Comparison of ENCODE assay signal across 8 cellular contexts in the genomic region with DNA sequence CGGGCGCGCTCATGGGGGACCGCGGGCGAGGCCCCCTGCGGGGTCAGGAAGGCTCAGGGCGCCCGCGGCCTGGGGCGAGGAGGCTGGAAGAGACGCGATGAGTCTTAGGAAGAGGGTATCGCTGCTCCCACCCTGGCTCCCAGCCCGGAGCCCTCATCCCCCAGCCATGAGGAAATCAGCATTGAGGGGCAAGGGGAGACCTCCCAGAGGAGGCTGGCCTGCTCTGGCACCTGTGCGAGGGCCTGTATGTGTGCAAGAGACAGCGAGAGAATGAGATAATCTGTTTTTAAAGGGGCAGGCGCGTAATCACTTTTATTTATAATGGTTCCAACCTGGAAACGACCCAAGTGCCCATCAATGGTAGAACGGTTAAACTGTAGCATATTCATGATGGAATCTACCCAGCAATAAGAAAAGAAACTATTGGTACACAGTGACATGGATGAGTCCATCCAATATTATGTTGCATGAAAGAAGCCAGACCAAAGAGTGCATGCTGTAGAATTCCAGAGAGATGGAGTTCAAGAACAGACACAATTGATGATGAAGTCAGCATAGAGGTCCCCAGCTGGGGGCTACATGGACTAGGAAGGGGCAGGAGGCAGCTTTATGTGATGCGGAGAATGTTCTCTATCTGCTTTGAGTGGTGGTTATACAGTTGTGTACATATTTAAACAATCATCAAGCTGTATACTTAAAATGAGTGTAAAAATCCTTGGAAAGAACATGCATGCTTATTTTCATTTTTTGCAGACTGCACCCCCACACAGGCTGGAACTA. TPM values are rescaled to one million over a fixed set of nuclear protein-coding genes. Genes with fewer than 3 reads are reported as not detected.
DNase-seq lines count a peak whose midpoint lies in the region.

No MANE protein-coding gene starts in this region.

- peaks cover 8 to 22% of the 10 kb centered on the region in 2 experiments for H3K4me1 ChIP-seq in trophoblast cell (ENCODE audit: control insufficient read depth in 1 of 2, insufficient read depth in 2 of 2, low read length in 2 of 2)

- no peak overlapping the region for H2BK120ac ChIP-seq in trophoblast cell (ENCODE audit: insufficient read depth, low read length, poor library complexity)

- H3K36me3 ChIP-seq in trophoblast cell (ENCODE audit: control insufficient read depth in 1 of 2, insufficient read depth in 2 of 2, low read length in 2 of 2) = no peaks in the 10 kb centered on the region

- no peak overlapping the region for H4K91ac ChIP-seq in trophoblast cell (ENCODE audit: low read depth, low read length)

- H3K18ac ChIP-seq in trophoblast cell (ENCODE audit: low read length) = no peak overlapping the region

- no peak overlapping the region for H2AK5ac ChIP-seq in trophoblast cell (ENCODE audit: low read length)

- H3K9me3 Mint-ChIP-seq in IgD-negative memory B cell = peaks cover 0 to 2% (median 0%) of the 10 kb centered on the region in 3 donors

- H3K4me2 ChIP-seq in trophoblast cell (ENCODE audit: low read length) = peak overlapping the region; percentile 64

- WGBS in trophoblast cell (ENCODE audit: extremely low coverage, insufficient coverage, insufficient read length) = no CpG with 5 or more reads among the region's 22 CpGs

- no peaks in the 10 kb centered on the region for H3K79me2 ChIP-seq in trophoblast cell (ENCODE audit: control insufficient read depth, insufficient read depth, low read length, poor library complexity)

- no peak overlapping the region for H3K9ac ChIP-seq in trophoblast cell (ENCODE audit: low read length)

- peak overlapping the region in 1 of 3 donors; percentile 80 for H3K27ac Mint-ChIP-seq in IgD-negative memory B cell

- H2BK12ac ChIP-seq in trophoblast cell (ENCODE audit: low read length) = no peak overlapping the region

- peaks cover 25% of the 10 kb centered on the region for H3K27me3 ChIP-seq in trophoblast cell (ENCODE audit: insufficient read depth, low read length)

- DNase-seq in NCI-H1105 treated with DMSO at 0.1 percent for 48 hours (lab: John Stamatoyannopoulos, UW) (peak; percentile 30), NCI-H1105 (lab: John Stamatoyannopoulos, UW) (no peak), trophoblast cell (no peak), GM19238 (ENCODE audit: insufficient read length, low spot score) (no peak), dedifferentiated amniotic fluid mesenchymal stem cell (ENCODE audit: extremely low spot score) (no peak)
- DNase-seq in stimulated activated CD4-positive, alpha-beta T cell treated with anti-CD3 and anti-CD28 coated beads, Interleukin-12 subunit alpha, Interleukin-12 subunit beta, amount 100 ng/mL, for 4 hours = no peak

- no peak overlapping the region for H3K14ac ChIP-seq in trophoblast cell (ENCODE audit: low read length)

- no peak overlapping the region for H3K23ac ChIP-seq in trophoblast cell (ENCODE audit: low read length)

- peak overlapping the region in 3 of 4 donors; percentile 11 to 66 (median 14) for H3K4me3 Mint-ChIP-seq in IgD-negative memory B cell

- H3K4me3 ChIP-seq in trophoblast cell (ENCODE audit: low read depth, low read length) = no peak overlapping the region

- H2BK5ac ChIP-seq in trophoblast cell (ENCODE audit: low read depth, low read length, poor library complexity) = no peak overlapping the region

- H3K27me3 Mint-ChIP-seq in IgD-negative memory B cell = no peaks in the 10 kb centered on the region

- H3K36me3 Mint-ChIP-seq in IgD-negative memory B cell = no peaks in the 10 kb centered on the region

- H3K27ac ChIP-seq in cingulate gyrus (ENCODE audit: low read depth, low read length) = peak overlapping the region; percentile 47
- no peak overlapping the region for H3K27ac ChIP-seq in trophoblast cell (ENCODE audit: low read depth, low read length)

- H4K8ac ChIP-seq in trophoblast cell (ENCODE audit: low read depth, low read length) = no peak overlapping the region

- H3K79me1 ChIP-seq in trophoblast cell (ENCODE audit: low read length) = no peaks in the 10 kb centered on the region

- H3K4ac ChIP-seq in trophoblast cell (ENCODE audit: low read depth, low read length) = no peak overlapping the region

- peaks cover 7% of the 10 kb centered on the region for H3K9me3 ChIP-seq in trophoblast cell (ENCODE audit: insufficient read depth, low read depth, low read length)

- no peak overlapping the region for H4K12ac ChIP-seq in trophoblast cell (ENCODE audit: low read depth, low read length)

- H3K4me1 Mint-ChIP-seq in IgD-negative memory B cell = peaks cover 8 to 18% (median 16%) of the 10 kb centered on the region in 3 donors

- peak overlapping the region; percentile 32 for H2AFZ ChIP-seq in trophoblast cell (ENCODE audit: insufficient read depth, low read length, poor library complexity)

RNA-seq across cellular contexts. Expression of a gene that starts 14.4 kb away (rescaled TPM):
- polyA plus RNA-seq in IgD-negative memory B cell = 3.8 TPM
- 0.60 and 0.71 TPM in 2 replicates for polyA plus RNA-seq in trophoblast cell (2013)

RNA-seq across cellular contexts. Expression of a gene that starts 23.5 kb away (rescaled TPM):
- 0.26 TPM for polyA plus RNA-seq in IgD-negative memory B cell
- 0.03 and 0.04 TPM in 2 replicates for polyA plus RNA-seq in trophoblast cell (2013)

RNA-seq across cellular contexts. Expression of a gene that starts 35.8 kb away (rescaled TPM):
- 242 TPM for polyA plus RNA-seq in IgD-negative memory B cell
- 331 and 367 TPM in 2 replicates for polyA plus RNA-seq in trophoblast cell (2013)

RNA-seq across cellular contexts. Expression of a gene that starts 36.8 kb away (rescaled TPM):
- polyA plus RNA-seq in IgD-negative memory B cell = 12.4 TPM
- 14.9 and 15.3 TPM in 2 replicates for polyA plus RNA-seq in trophoblast cell (2013)

RNA-seq across cellular contexts. Expression of a gene that starts 55.8 kb away (rescaled TPM):
- polyA plus RNA-seq in IgD-negative memory B cell = 27.4 TPM
- polyA plus RNA-seq in trophoblast cell (2013) = 11.7 and 11.8 TPM in 2 replicates
